ENCODE assay signal across 13 cellular contexts in genomic region chr19:51123381-51124186, GRCh38. TPM values are rescaled to one million over a fixed set of nuclear protein-coding genes. Genes with fewer than 3 reads are reported as not detected.
DNase-seq lines count a peak whose midpoint lies in the region; ATAC-seq and TF ChIP-seq lines count a peak whose summit lies in the region.
"Had no signal": no experiment of that assay in that cellular context is flagged by ENCODE, and none has a peak within 500 bp of the region (broad histone marks: within the 10 kb centered on the region; RNA-seq: fewer than 3 reads in every experiment).

No MANE protein-coding gene starts in this region.

- peak; percentile 14 for DNase-seq in stimulated activated CD4-positive, alpha-beta T cell treated with anti-CD3 and anti-CD28 coated beads, Interleukin-2, amount 100 ng/mL, for 4 hours (ENCODE audit: low read depth)
- no peak for DNase-seq in stimulated activated CD4-positive, alpha-beta T cell treated with anti-CD3 and anti-CD28 coated beads, Interleukin-12 subunit alpha, Interleukin-12 subunit beta, amount 100 ng/mL, for 4 hours
- DNase-seq in activated T-helper 1 cell treated with Interleukin-2 at 50 U/mL for 16 hours (ENCODE audit: low read depth) (peak; percentile 25), right atrium auricular region (ENCODE audit: low spot score) (peak; percentile 74)
- DNase-seq: GOT3, mesendoderm had no signal

- ATAC-seq in GM21786 (IDR thresholded peaks at IDR 0.05; ENCODE audit: unreplicated experiment) (no peak), GM21825 (IDR thresholded peaks at IDR 0.05; ENCODE audit: unreplicated experiment) (no peak), HG02938 (IDR thresholded peaks at IDR 0.05; ENCODE audit: unreplicated experiment) (no peak), HG03095 (IDR thresholded peaks at IDR 0.05; ENCODE audit: unreplicated experiment) (no peak)

- no peaks in the 10 kb centered on the region for H3K27me3 ChIP-seq in right atrium auricular region

- TF ChIP-seq CTCF in right atrium auricular region (IDR thresholded peaks at IDR 0.05) = no peak

- no peaks in the 10 kb centered on the region for H3K36me3 ChIP-seq in right atrium auricular region

- no peaks in the 10 kb centered on the region for H3K9me3 ChIP-seq in right atrium auricular region

- H3K27ac ChIP-seq in right atrium auricular region = peak overlapping the region in 1 of 2 donors; percentile 48

- H3K4me3 ChIP-seq in right atrium auricular region = no peak overlapping the region

- H3K4me1 ChIP-seq in right atrium auricular region = no peaks in the 10 kb centered on the region

RNA-seq across cellular contexts. Expression of gene SIGLEC9, which starts 1.1 kb away (rescaled TPM):
- total RNA-seq in right atrium auricular region = 1 to 10 TPM; 1.5 to 7.4 TPM
- total RNA-seq: astrocyte, NCI-H460 had no signal

RNA-seq across cellular contexts. Expression of gene CTU1, which starts 15.4 kb away (rescaled TPM):
- total RNA-seq in right atrium auricular region = 1 to 10 TPM; 4.8 to 7.7 TPM

RNA-seq across cellular contexts. Expression of gene SIGLEC7, which starts 18.5 kb away (rescaled TPM):
- total RNA-seq in right atrium auricular region = 1 to 10 TPM in 1 of 2 donors, under 1 TPM in 1; 0.26 to 1.7 TPM
- total RNA-seq: astrocyte; NCI-H460; T-helper 2 cell treated with Interferon-gamma antibody and Interleukin-4, amounts not matched to agents 100 ng/mL and 5 ng/mL, for 36 hours had no signal

RNA-seq across cellular contexts. Expression of gene KLK14, which starts 40.9 kb away (rescaled TPM):
- total RNA-seq in right atrium auricular region = under 1 TPM in 1 of 2 donors, not detected in 1; 0.35 TPM
- total RNA-seq: NCI-H460 had no signal

RNA-seq across cellular contexts. Expression of gene KLK13, which starts 58.7 kb away (rescaled TPM):
- not detected for total RNA-seq in right atrium auricular region
- total RNA-seq: NCI-H460; T-helper 2 cell treated with Interferon-gamma antibody and Interleukin-4, amounts not matched to agents 100 ng/mL and 5 ng/mL, for 36 hours had no signal
